In genomic region chr3:136350557-136350956, GRCh38 we compare ENCODE assay signal across 11 cellular contexts.
DNase-seq lines count a peak whose midpoint lies in the region; ATAC-seq and TF ChIP-seq lines count a peak whose summit lies in the region.
"Had no signal": no experiment of that assay in that cellular context is flagged by ENCODE, and none has a peak within 500 bp of the region (broad histone marks: within the 10 kb centered on the region; RNA-seq: fewer than 3 reads in every experiment).

No MANE protein-coding gene starts in this region.

- intact Hi-C loops in psoas muscle (cut with DNase I) = no loop called here

- no peaks in the 10 kb centered on the region for H3K27me3 ChIP-seq in RWPE2 (ENCODE audit: insufficient read depth, poor library complexity, severe bottlenecking)
- no peaks in the 10 kb centered on the region for H3K27me3 ChIP-seq in psoas muscle (ENCODE audit: insufficient read depth in 3 of 3, low read length in 2 of 3)

- peaks cover 15% of the 10 kb centered on the region for H3K4me1 ChIP-seq in RWPE2 (ENCODE audit: insufficient read depth, poor library complexity, severe bottlenecking)
- peaks cover 5% of the 10 kb centered on the region for H3K4me1 ChIP-seq in psoas muscle

- peak; percentile 36; the same call in 1 of the 3 replicates for ATAC-seq in RWPE2 (ENCODE audit: low read depth)
- peak in 3 of 4 donors; percentile 5 to 19 (median 19) for ATAC-seq in psoas muscle
- ATAC-seq in GM19467 (IDR thresholded peaks at IDR 0.05; ENCODE audit: unreplicated experiment) = no peak
- ATAC-seq in GM19452 (IDR thresholded peaks at IDR 0.05; ENCODE audit: unreplicated experiment) = no peak

- peak; percentile 91 for DNase-seq in EH (ENCODE audit: low read depth)
- no peak for DNase-seq in RWPE2 (ENCODE audit: low spot score)
- peak; percentile 42 for DNase-seq in fibroblast of the aortic adventitia (ENCODE audit: low read depth)
- DNase-seq in psoas muscle = no peak
- no peak for DNase-seq in DMS153 treated with DMSO at 0.1 percent for 48 hours (lab: John Stamatoyannopoulos, UW; ENCODE audit: unreplicated experiment)
- DNase-seq in stimulated activated CD4-positive, alpha-beta T cell treated with anti-CD3 and anti-CD28 coated beads, Interleukin-4, amount 100 ng/mL, for 4 hours = no peak
- DNase-seq: activated CD4-positive, CD25-positive, alpha-beta regulatory T cell treated with anti-CD3 and anti-CD28 coated beads, Interleukin-2, amount 50 U/mL, for 72 hours; Karpas-422; NCI-H2029 had no signal

- H3K9me3 ChIP-seq in RWPE2 (ENCODE audit: severe bottlenecking) (no peaks in the 10 kb centered on the region), psoas muscle (no peaks in the 10 kb centered on the region)

- no peak for TF ChIP-seq CTCF in RWPE2 (IDR thresholded peaks at IDR 0.05; ENCODE audit: poor library complexity, severe bottlenecking)
- TF ChIP-seq CTCF in fibroblast of the aortic adventitia (IDR thresholded peaks at IDR 0.05; ENCODE audit: insufficient read depth, low read length) = no peak
- no peak for TF ChIP-seq CTCF in psoas muscle (IDR thresholded peaks at IDR 0.05)

- H3K27ac ChIP-seq in RWPE2 (ENCODE audit: poor library complexity, severe bottlenecking) (no peak overlapping the region), psoas muscle (peak overlapping the region; percentile 6)

- WGBS in psoas muscle, 3 donors = 82 to 95% (median 83%) methylated on average over 2 of the region's 2 CpGs

- H3K4me3 ChIP-seq in RWPE2 (ENCODE audit: severe bottlenecking) = no peak overlapping the region
- H3K4me3 ChIP-seq in fibroblast of the aortic adventitia (ENCODE audit: low read depth, low read length) = no peak overlapping the region
- no peak overlapping the region for H3K4me3 ChIP-seq in psoas muscle

- H3K36me3 ChIP-seq in RWPE2 (ENCODE audit: low read depth) = peaks cover 18% of the 10 kb centered on the region
- peaks cover 3 to 31% of the 10 kb centered on the region in 2 donors for H3K36me3 ChIP-seq in psoas muscle (ENCODE audit: insufficient read depth in 1 of 2, low read depth in 1 of 2)

Comparison
In these comparisons a context has a peak if more than half of its experiments do, and no peak if none do; other contexts are left out.
1. DNase-seq: peak in EH (single experiment) and fibroblast of the aortic adventitia (single experiment); none in RWPE2 (single experiment), psoas muscle (0 of 2), DMS153 treated with DMSO at 0.1 percent for 48 hours (single experiment) and stimulated activated CD4-positive, alpha-beta T cell treated with anti-CD3 and anti-CD28 coated beads, Interleukin-4, amount 100 ng/mL, for 4 hours (0 of 2).
2. ATAC-seq: peak in RWPE2 (single experiment) and psoas muscle (3 of 4); none in GM19467 (single experiment) and GM19452 (single experiment).